Comparison of ENCODE assay signal across 1 cellular context in the genomic region with DNA sequence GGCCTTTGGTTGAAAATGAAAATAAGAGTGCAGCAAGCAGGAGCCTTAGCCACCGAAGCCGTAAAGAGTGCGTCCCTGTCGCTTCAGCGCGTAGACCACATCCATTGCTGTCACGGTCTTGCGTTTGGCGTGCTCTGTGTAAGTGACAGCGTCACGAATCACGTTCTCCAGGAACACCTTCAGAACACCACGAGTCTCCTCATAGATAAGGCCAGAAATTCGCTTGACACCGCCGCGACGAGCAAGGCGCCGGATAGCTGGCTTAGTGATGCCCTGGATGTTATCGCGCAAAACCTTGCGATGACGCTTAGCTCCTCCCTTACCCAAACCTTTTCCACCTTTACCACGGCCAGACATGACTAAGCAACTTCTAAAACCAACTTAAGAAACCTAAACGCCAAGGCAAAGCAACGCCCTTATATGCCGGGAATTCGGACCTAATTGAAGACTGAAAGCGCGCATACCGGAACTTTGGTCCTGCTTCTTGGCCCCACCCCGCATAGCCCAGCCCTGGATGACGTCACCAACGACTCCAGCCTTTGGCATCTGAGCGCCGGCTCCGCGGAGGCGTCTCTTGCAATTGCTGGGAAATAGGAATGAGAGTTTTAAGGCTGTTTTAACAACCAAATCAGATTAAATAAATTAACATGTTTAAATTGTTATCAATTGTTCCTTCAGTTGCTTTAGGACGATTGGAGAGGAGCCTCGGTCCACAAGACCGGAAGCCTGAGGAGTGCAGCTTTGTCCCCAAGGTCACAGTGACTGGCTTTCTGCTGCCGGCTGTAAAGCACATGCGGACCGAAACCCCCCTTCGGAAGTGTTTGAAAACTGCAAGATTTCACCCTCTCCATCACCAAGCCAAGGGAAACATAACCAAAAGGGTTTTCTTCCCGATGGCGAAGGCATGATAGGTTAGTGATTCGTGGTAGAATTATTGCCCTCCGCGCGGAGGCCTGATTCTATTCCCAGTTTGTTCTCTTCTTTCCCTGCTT.
TF ChIP-seq lines count a peak whose summit lies in the region.

No MANE protein-coding gene starts in this region.

TF ChIP-seq in HEK293, 187 proteins besides CTCF, POLR2A, EP300 and RAD21 (continued from another document and continues in another):
- TF ChIP-seq, protein P1, sequence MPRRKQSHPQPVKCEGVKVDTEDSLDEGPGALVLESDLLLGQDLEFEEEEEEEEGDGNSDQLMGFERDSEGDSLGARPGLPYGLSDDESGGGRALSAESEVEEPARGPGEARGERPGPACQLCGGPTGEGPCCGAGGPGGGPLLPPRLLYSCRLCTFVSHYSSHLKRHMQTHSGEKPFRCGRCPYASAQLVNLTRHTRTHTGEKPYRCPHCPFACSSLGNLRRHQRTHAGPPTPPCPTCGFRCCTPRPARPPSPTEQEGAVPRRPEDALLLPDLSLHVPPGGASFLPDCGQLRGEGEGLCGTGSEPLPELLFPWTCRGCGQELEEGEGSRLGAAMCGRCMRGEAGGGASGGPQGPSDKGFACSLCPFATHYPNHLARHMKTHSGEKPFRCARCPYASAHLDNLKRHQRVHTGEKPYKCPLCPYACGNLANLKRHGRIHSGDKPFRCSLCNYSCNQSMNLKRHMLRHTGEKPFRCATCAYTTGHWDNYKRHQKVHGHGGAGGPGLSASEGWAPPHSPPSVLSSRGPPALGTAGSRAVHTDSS (tag by site-specific recombination; IDR thresholded peaks at IDR 0.05) = no peak
- TF ChIP-seq ZNF521 (tag by site-specific recombination; IDR thresholded peaks at IDR 0.05) = no peak
- no peak for TF ChIP-seq ZNF26 (tag by site-specific recombination; IDR thresholded peaks at IDR 0.05)
- no peak for TF ChIP-seq RBAK (tag by site-specific recombination; IDR thresholded peaks at IDR 0.05)
- TF ChIP-seq ZNF629 (tag by site-specific recombination; IDR thresholded peaks at IDR 0.05) = peak; percentile 98
- no peak for TF ChIP-seq ZNF211 (tag by site-specific recombination; IDR thresholded peaks at IDR 0.05; ENCODE audit: low read depth)
- no peak for TF ChIP-seq ZNF155 (tag by site-specific recombination; IDR thresholded peaks at IDR 0.05)
- no peak for TF ChIP-seq ZNF514 (tag by site-specific recombination; IDR thresholded peaks at IDR 0.05)
- TF ChIP-seq ZNF433 (tag by site-specific recombination; IDR thresholded peaks at IDR 0.05; ENCODE audit: low read depth) = no peak
- TF ChIP-seq ZFP69B (tag by site-specific recombination; IDR thresholded peaks at IDR 0.05) = peak; percentile 94
- no peak for TF ChIP-seq ZNF473 (tag by site-specific recombination; IDR thresholded peaks at IDR 0.05)
- no peak for TF ChIP-seq ZNF121 (tag by site-specific recombination; IDR thresholded peaks at IDR 0.05)
- TF ChIP-seq ZNF350 (tag by site-specific recombination; IDR thresholded peaks at IDR 0.05) = no peak
- TF ChIP-seq YY2 (tag by site-specific recombination; IDR thresholded peaks at IDR 0.05) = 0 out of 2 replicates have a peak, but pooled peaks have one; percentile 26
- TF ChIP-seq ZNF426 (tag by site-specific recombination; IDR thresholded peaks at IDR 0.05) = no peak
- TF ChIP-seq ZNF664 (tag by site-specific recombination; IDR thresholded peaks at IDR 0.05) = peak; percentile 34; the same call in 1 of the 2 replicates
- TF ChIP-seq, protein P2, sequence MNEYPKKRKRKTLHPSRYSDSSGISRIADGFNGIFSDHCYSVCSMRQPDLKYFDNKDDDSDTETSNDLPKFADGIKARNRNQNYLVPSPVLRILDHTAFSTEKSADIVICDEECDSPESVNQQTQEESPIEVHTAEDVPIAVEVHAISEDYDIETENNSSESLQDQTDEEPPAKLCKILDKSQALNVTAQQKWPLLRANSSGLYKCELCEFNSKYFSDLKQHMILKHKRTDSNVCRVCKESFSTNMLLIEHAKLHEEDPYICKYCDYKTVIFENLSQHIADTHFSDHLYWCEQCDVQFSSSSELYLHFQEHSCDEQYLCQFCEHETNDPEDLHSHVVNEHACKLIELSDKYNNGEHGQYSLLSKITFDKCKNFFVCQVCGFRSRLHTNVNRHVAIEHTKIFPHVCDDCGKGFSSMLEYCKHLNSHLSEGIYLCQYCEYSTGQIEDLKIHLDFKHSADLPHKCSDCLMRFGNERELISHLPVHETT (tag by site-specific recombination; IDR thresholded peaks at IDR 0.05) = peak; percentile 96
- TF ChIP-seq ZNF366 (tag by site-specific recombination; conservative IDR thresholded peaks at IDR 0.05) = peak; percentile 68
- TF ChIP-seq ZNF654 (tag by site-specific recombination; IDR thresholded peaks at IDR 0.05; ENCODE audit: low read depth) = no peak
- no peak for TF ChIP-seq ZFP3 (tag by site-specific recombination; IDR thresholded peaks at IDR 0.05; ENCODE audit: low read depth)
- TF ChIP-seq KLF10 (tag by site-specific recombination; IDR thresholded peaks at IDR 0.05) = peak; percentile 80
- TF ChIP-seq ZNF114 (tag by site-specific recombination; IDR thresholded peaks at IDR 0.05) = no peak
- TF ChIP-seq ZNF510 (tag by site-specific recombination; IDR thresholded peaks at IDR 0.05; ENCODE audit: insufficient replicate concordance) = no peak
- TF ChIP-seq ZNF585B (tag by site-specific recombination; IDR thresholded peaks at IDR 0.05) = no peak
- no peak for TF ChIP-seq ZIC2 (tag by site-specific recombination; IDR thresholded peaks at IDR 0.05)
- TF ChIP-seq ZNF112 (tag by site-specific recombination; IDR thresholded peaks at IDR 0.05) = no peak
- no peak for TF ChIP-seq ZNF560 (tag by site-specific recombination; IDR thresholded peaks at IDR 0.05; ENCODE audit: borderline replicate concordance)
- TF ChIP-seq ZNF157 (tag by site-specific recombination; IDR thresholded peaks at IDR 0.05) = no peak
- TF ChIP-seq SETDB1 (IDR thresholded peaks at IDR 0.05; ENCODE audit: insufficient read length, low read length) = no peak
- TF ChIP-seq ZBTB8A (tag by site-specific recombination; IDR thresholded peaks at IDR 0.05) = peak; percentile 97
- TF ChIP-seq ZFP41 (tag by site-specific recombination; IDR thresholded peaks at IDR 0.05; ENCODE audit: borderline replicate concordance) = no peak
- TF ChIP-seq ZNF132 (tag by site-specific recombination; IDR thresholded peaks at IDR 0.05; ENCODE audit: borderline replicate concordance) = no peak
- TF ChIP-seq ZNF324 (tag by site-specific recombination; IDR thresholded peaks at IDR 0.05) = peak; percentile 89
- TF ChIP-seq ZNF24 (tag by site-specific recombination; IDR thresholded peaks at IDR 0.05) = peak; percentile 96
- no peak for TF ChIP-seq ZNF621 (tag by site-specific recombination; IDR thresholded peaks at IDR 0.05)
- no peak for TF ChIP-seq ZNF174 (tag by site-specific recombination; IDR thresholded peaks at IDR 0.05)
- TF ChIP-seq ZNF776 (tag by site-specific recombination; IDR thresholded peaks at IDR 0.05; ENCODE audit: borderline replicate concordance) = no peak
- TF ChIP-seq SCRT2 (tag by site-specific recombination; IDR thresholded peaks at IDR 0.05) = peak; percentile 49
- TF ChIP-seq ZNF670 (tag by site-specific recombination; IDR thresholded peaks at IDR 0.05; ENCODE audit: low read depth) = no peak
- no peak for TF ChIP-seq ZSCAN5A (tag by site-specific recombination; IDR thresholded peaks at IDR 0.05)
- TF ChIP-seq ZNF37A (tag by site-specific recombination; IDR thresholded peaks at IDR 0.05) = no peak
- peak; percentile 93 for TF ChIP-seq ZEB2 (tag by site-specific recombination; IDR thresholded peaks at IDR 0.05)
- TF ChIP-seq SP3 (tag by site-specific recombination; IDR thresholded peaks at IDR 0.05) = peak; percentile 94
- no peak for TF ChIP-seq ZNF626 (tag by site-specific recombination; IDR thresholded peaks at IDR 0.05)
- peak; percentile 83 for TF ChIP-seq SP2 (tag by site-specific recombination; IDR thresholded peaks at IDR 0.05)
- no peak for TF ChIP-seq ZNF148 (tag by site-specific recombination; IDR thresholded peaks at IDR 0.05; ENCODE audit: borderline replicate concordance)
- 0 out of 2 replicates have a peak, but pooled peaks have one; percentile 40 for TF ChIP-seq TCF7L2 (IDR thresholded peaks at IDR 0.05; ENCODE audit: borderline replicate concordance, low read depth, low read length)
- TF ChIP-seq, protein P3, sequence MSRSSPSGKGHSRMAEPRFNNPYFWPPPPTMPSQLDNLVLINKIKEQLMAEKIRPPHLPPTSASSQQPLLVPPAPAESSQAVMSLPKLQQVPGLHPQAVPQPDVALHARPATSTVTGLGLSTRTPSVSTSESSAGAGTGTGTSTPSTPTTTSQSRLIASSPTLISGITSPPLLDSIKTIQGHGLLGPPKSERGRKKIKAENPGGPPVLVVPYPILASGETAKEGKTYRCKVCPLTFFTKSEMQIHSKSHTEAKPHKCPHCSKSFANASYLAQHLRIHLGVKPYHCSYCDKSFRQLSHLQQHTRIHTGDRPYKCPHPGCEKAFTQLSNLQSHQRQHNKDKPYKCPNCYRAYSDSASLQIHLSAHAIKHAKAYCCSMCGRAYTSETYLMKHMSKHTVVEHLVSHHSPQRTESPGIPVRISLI (tag by site-specific recombination; IDR thresholded peaks at IDR 0.05) = no peak
- peak; percentile 17; the same call in 1 of the 2 replicates for TF ChIP-seq ZNF561 (tag by site-specific recombination; IDR thresholded peaks at IDR 0.05; ENCODE audit: borderline replicate concordance)
- TF ChIP-seq ZNF501 (tag by site-specific recombination; IDR thresholded peaks at IDR 0.05) = peak; percentile 100
- TF ChIP-seq, protein P4, sequence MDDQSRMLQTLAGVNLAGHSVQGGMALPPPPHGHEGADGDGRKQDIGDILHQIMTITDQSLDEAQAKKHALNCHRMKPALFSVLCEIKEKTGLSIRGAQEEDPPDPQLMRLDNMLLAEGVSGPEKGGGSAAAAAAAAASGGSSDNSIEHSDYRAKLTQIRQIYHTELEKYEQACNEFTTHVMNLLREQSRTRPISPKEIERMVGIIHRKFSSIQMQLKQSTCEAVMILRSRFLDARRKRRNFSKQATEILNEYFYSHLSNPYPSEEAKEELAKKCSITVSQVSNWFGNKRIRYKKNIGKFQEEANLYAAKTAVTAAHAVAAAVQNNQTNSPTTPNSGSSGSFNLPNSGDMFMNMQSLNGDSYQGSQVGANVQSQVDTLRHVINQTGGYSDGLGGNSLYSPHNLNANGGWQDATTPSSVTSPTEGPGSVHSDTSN (CRISPR knock-in tag; IDR thresholded peaks at IDR 0.05) = peak; percentile 45; the same call in 1 of the 2 replicates
- no peak for TF ChIP-seq ZNF529 (tag by site-specific recombination; IDR thresholded peaks at IDR 0.05; ENCODE audit: insufficient replicate concordance)
- no peak for TF ChIP-seq ZNF16 (tag by site-specific recombination; IDR thresholded peaks at IDR 0.05; ENCODE audit: low read depth)
